Comparison of ENCODE assay signal across 8 cellular contexts in genomic region chr2:33599943-33600192, GRCh38. TPM values are rescaled to one million over a fixed set of nuclear protein-coding genes. Genes with fewer than 3 reads are reported as not detected.
DNase-seq lines count a peak whose midpoint lies in the region; ATAC-seq, FAIRE-seq and TF ChIP-seq lines count a peak whose summit lies in the region.

No MANE protein-coding gene starts in this region.

- no peaks in the 10 kb centered on the region for H3K36me3 ChIP-seq in CD4-positive, alpha-beta memory T cell (ENCODE audit: insufficient read depth, low read length)
- peaks cover 5% of the 10 kb centered on the region for H3K36me3 ChIP-seq in PC-9 (ENCODE audit: low read depth)
- peaks cover 0 to under 1% of the 10 kb centered on the region in 2 experiments for H3K36me3 ChIP-seq in endothelial cell of umbilical vein (ENCODE audit: control insufficient read depth in 2 of 2, extremely low read depth in 1 of 2, insufficient read depth in 2 of 2, low read length in 2 of 2)
- H3K36me3 ChIP-seq in ovary: no peaks in the 10 kb centered on the region

- peaks cover 0 to 2% (median 0%) of the 10 kb centered on the region in 8 donors for H3K9me3 Mint-ChIP-seq in CD4-positive, alpha-beta memory T cell

- POLR2A ChIA-PET in CD4-positive, alpha-beta memory T cell (lab: Charles Lee; ENCODE audit: partially characterized antibody): interaction anchor here (1.1 to 3.3 kb wide), 6 partner anchors 14 to 1434 kb away, joined by 3 to 50 read pairs (median 8); partner anchors contain the start of genes RASGRP3 and SLC30A6
- POLR2A ChIA-PET in PC-9 (lab: Charles Lee; ENCODE audit: unreplicated experiment): interaction anchor here (0.6 kb wide), 1 partner anchor 1205 kb away, joined by 3 read pairs; no protein-coding TSS in a partner anchor
- POLR2A ChIA-PET in endothelial cell of umbilical vein (lab: Charles Lee): no interaction called here

- peaks cover 20 to 41% (median 32%) of the 10 kb centered on the region in 4 donors for H3K4me1 Mint-ChIP-seq in CD4-positive, alpha-beta memory T cell

- WGBS in ovary, 3 donors: 1 to 7% (median 6%) methylated on average over 3 of the region's 3 CpGs

- BruUV-seq in PC-9 (replicated peaks; lab: Mats Ljungman, UMichigan): no TSS peak
- BruUV-seq in endothelial cell of umbilical vein (replicated peaks; lab: Mats Ljungman, UMichigan): no TSS peak

- intact Hi-C loops in CD4-positive, alpha-beta memory T cell (cut with micrococcal nuclease): loop anchor here (1.0 to 5.0 kb wide), 4 partner anchors 17 to 1243 kb away; partner anchors contain the start of genes BIRC6 and TTC27
- intact Hi-C loops in PC-9 (cut with micrococcal nuclease; ENCODE audit: unreplicated experiment) (no loop called here), endothelial cell of umbilical vein (cut with micrococcal nuclease) (no loop called here), ovary (cut with DNase I) (loop anchor here in 1 of 4 donors (10.0 kb wide), 1 partner anchor 565 kb away; no protein-coding TSS in a partner anchor)

- H3K27ac Mint-ChIP-seq in CD4-positive, alpha-beta memory T cell: peak overlapping the region in 6 of 7 donors; percentile 91 to 99 (median 98)

- H3K9me2 ChIP-seq in PC-9 (ENCODE audit: insufficient read depth): no peaks in the 10 kb centered on the region

- H3K4me3 Mint-ChIP-seq in CD4-positive, alpha-beta memory T cell: peak overlapping the region; percentile 94 to 100 (median 98)

- no peaks in the 10 kb centered on the region for H3K27me3 Mint-ChIP-seq in CD4-positive, alpha-beta memory T cell

- H3K4me1 ChIP-seq in CD4-positive, alpha-beta memory T cell (ENCODE audit: insufficient read depth, low read length): peaks cover 32% of the 10 kb centered on the region
- H3K4me1 ChIP-seq in PC-9 (replicated peaks; ENCODE audit: insufficient read depth): peaks cover 16% of the 10 kb centered on the region
- peaks cover 19% of the 10 kb centered on the region for H3K4me1 ChIP-seq in endothelial cell of umbilical vein (ENCODE audit: control insufficient read depth, extremely low read depth, insufficient read depth, low read length)
- H3K4me1 ChIP-seq in ovary (ENCODE audit: insufficient read depth): peaks cover 2% of the 10 kb centered on the region

- no peak for ATAC-seq in HG02642 (IDR thresholded peaks at IDR 0.05; ENCODE audit: poor library complexity, unreplicated experiment)

- TF ChIP-seq POLR2A in endothelial cell of umbilical vein (IDR thresholded peaks at IDR 0.05; ENCODE audit: low read depth, low read length) (no peak), ovary (IDR thresholded peaks at IDR 0.05) (no peak)

- FAIRE-seq in endothelial cell of umbilical vein (lab: Jason Lieb, UNC): no peak

- H3K9me1 ChIP-seq in endothelial cell of umbilical vein (replicated peaks; ENCODE audit: control insufficient read depth, extremely low read depth, insufficient read depth, low read length): no peaks in the 10 kb centered on the region

- dilution Hi-C loops in endothelial cell of umbilical vein (cut with MboI; ENCODE audit: extremely low pct_ligation_motif_present, low sequenced_read_pairs): no loop called here

- H3K27ac ChIP-seq in CD4-positive, alpha-beta memory T cell (ENCODE audit: low read depth, low read length): peak overlapping the region; percentile 80
- no peak overlapping the region for H3K27ac ChIP-seq in PC-9
- no peak overlapping the region for H3K27ac ChIP-seq in endothelial cell of umbilical vein (ENCODE audit: insufficient read depth, low read depth, low read length)
- H3K27ac ChIP-seq in ovary: peak overlapping the region in 1 of 2 donors; percentile 61

- H3K9ac ChIP-seq in endothelial cell of umbilical vein (replicated peaks; ENCODE audit: extremely low read depth, insufficient read depth, low read length): no peak overlapping the region

- DNase-seq in CD4-positive, alpha-beta memory T cell: no peak
- DNase-seq in PC-9 (no peak), endothelial cell of umbilical vein (ENCODE audit: low read depth, low spot score) (no peak), ovary (no peak), HT-29 (ENCODE audit: low spot score) (no peak)
- no peak for DNase-seq in stimulated activated CD4-positive, alpha-beta T cell treated with anti-CD3 and anti-CD28 coated beads, Interleukin-1b, Interleukin-23, amount 100 ng/mL, for 48 hours
- DNase-seq in stimulated activated CD4-positive, alpha-beta T cell treated with anti-CD3 and anti-CD28 coated beads, Interleukin-15, amount 100 ng/mL, for 24 hours: no peak

- H3K9me3 ChIP-seq in CD4-positive, alpha-beta memory T cell (ENCODE audit: control insufficient read depth in 1 of 2, low read length in 2 of 2): no peaks in the 10 kb centered on the region
- H3K9me3 ChIP-seq in PC-9 (ENCODE audit: insufficient read depth, low read depth) (no peaks in the 10 kb centered on the region), endothelial cell of umbilical vein (replicated peaks; ENCODE audit: control insufficient read depth, insufficient read depth, low read length) (no peaks in the 10 kb centered on the region), ovary (no peaks in the 10 kb centered on the region)

- H4K20me1 ChIP-seq in PC-9 (ENCODE audit: insufficient read depth) (peaks cover under 1% of the 10 kb centered on the region; the same call in 1 of the 2 replicates), endothelial cell of umbilical vein (replicated peaks; ENCODE audit: control insufficient read depth, extremely low read depth, insufficient read depth, low read length) (no peaks in the 10 kb centered on the region)

- no peaks in the 10 kb centered on the region for H3K27me3 ChIP-seq in CD4-positive, alpha-beta memory T cell (ENCODE audit: insufficient read depth, low read length)
- H3K27me3 ChIP-seq in PC-9 (ENCODE audit: insufficient read depth, low read depth) (no peaks in the 10 kb centered on the region), endothelial cell of umbilical vein (ENCODE audit: control insufficient read depth in 2 of 2, insufficient read depth in 2 of 2, low read length in 2 of 2) (peaks cover 0 to 4% of the 10 kb centered on the region in 2 experiments), ovary (no peaks in the 10 kb centered on the region)

- H3K4me3 ChIP-seq in CD4-positive, alpha-beta memory T cell (ENCODE audit: low read length in 2 of 2): peak overlapping the region; percentile 63 to 96
- H3K4me3 ChIP-seq in PC-9 (peak overlapping the region; percentile 76), endothelial cell of umbilical vein (replicated peaks in 1 of 3; ENCODE audit: insufficient read depth in 1 of 3, low read depth in 1 of 3, low read length in 3 of 3) (peak overlapping the region; percentile 6 to 53 (median 53)), ovary (peak overlapping the region; percentile 96)

- peaks cover 2 to 16% of the 10 kb centered on the region in 2 donors for H3K36me3 Mint-ChIP-seq in CD4-positive, alpha-beta memory T cell

- no peaks in the 10 kb centered on the region for H3F3A ChIP-seq in PC-9 (ENCODE audit: insufficient read depth, low read depth)

- TF ChIP-seq EP300 in ovary (IDR thresholded peaks at IDR 0.05): no peak

- H3K4me2 ChIP-seq in PC-9 (peak overlapping the region; percentile 96), endothelial cell of umbilical vein (ENCODE audit: insufficient read depth, low read length) (peak overlapping the region; percentile 66)

- TF ChIP-seq CTCF in PC-9 (conservative IDR thresholded peaks at IDR 0.05) (no peak), endothelial cell of umbilical vein (IDR thresholded peaks at IDR 0.05; ENCODE audit: extremely low read depth in 1 of 2, insufficient read depth in 1 of 2, low read depth in 1 of 2, low read length in 2 of 2) (no peak), ovary (IDR thresholded peaks at IDR 0.05) (no peak)

- CTCF ChIA-PET in CD4-positive, alpha-beta memory T cell (lab: Charles Lee; ENCODE audit: partially characterized antibody): interaction anchor here (1.2 to 4.3 kb wide), 4 partner anchors 14 to 227 kb away, joined by 3 to 30 read pairs (median 14); partner anchors contain the start of gene RASGRP3
- CTCF ChIA-PET in PC-9 (lab: Charles Lee) (interaction anchor here (0.6 kb wide), 1 partner anchor 566 kb away, joined by 6 read pairs; no protein-coding TSS in a partner anchor), endothelial cell of umbilical vein (lab: Charles Lee) (interaction anchor here (0.8 to 2.8 kb wide), 11 partner anchors 11 to 1812 kb away, joined by 3 to 12 read pairs (median 4); no protein-coding TSS in a partner anchor)

- H3K79me2 ChIP-seq in PC-9 (ENCODE audit: low read depth) (peaks cover 33% of the 10 kb centered on the region), endothelial cell of umbilical vein (ENCODE audit: control insufficient read depth, insufficient read depth, low read length) (peaks cover 26% of the 10 kb centered on the region)

- H2AFZ ChIP-seq in PC-9: peak overlapping the region; percentile 94
- H2AFZ ChIP-seq in endothelial cell of umbilical vein (ENCODE audit: low read depth, low read length): peak overlapping the region; percentile 83

TF ChIP-seq in endothelial cell of umbilical vein, 7 proteins besides CTCF, POLR2A, EP300 and RAD21 (continues in another document):
- no peak for TF ChIP-seq MAX (IDR thresholded peaks at IDR 0.05; ENCODE audit: insufficient read depth, insufficient read length)
- TF ChIP-seq FOS (IDR thresholded peaks at IDR 0.05; ENCODE audit: borderline replicate concordance, insufficient read depth, low read length): no peak
- TF ChIP-seq POLR2AphosphoS5 (IDR thresholded peaks at IDR 0.05; ENCODE audit: insufficient read depth, low read depth, low read length): no peak
- TF ChIP-seq MYC (IDR thresholded peaks at IDR 0.05; ENCODE audit: low read depth, low read length): no peak
- TF ChIP-seq GATA2 (IDR thresholded peaks at IDR 0.05; ENCODE audit: insufficient read depth, insufficient read length, low read depth, low read length): no peak
- no peak for TF ChIP-seq JUN (IDR thresholded peaks at IDR 0.05; ENCODE audit: borderline replicate concordance, insufficient read depth, insufficient read length, low read depth)

RNA-seq across cellular contexts. Expression of gene FAM98A, which starts 0.8 kb away (rescaled TPM):
- 10 to 100 TPM; 32.7 to 38.2 TPM for total RNA-seq in CD4-positive, alpha-beta memory T cell
- 10 to 100 TPM in 1 of 2 donors, 1 to 10 TPM in 1; 6.6 to 22.9 TPM for polyA plus RNA-seq in CD4-positive, alpha-beta memory T cell
- 24.8 and 33.7 TPM in 2 replicates for total RNA-seq in PC-9 (2021)
- 85.9 and 97.1 TPM in 2 replicates for total RNA-seq in endothelial cell of umbilical vein
- polyA plus RNA-seq in endothelial cell of umbilical vein: 34.6 and 52.8 TPM in 2 replicates
- 93.4 and 171 TPM in 2 replicates for polyA plus RNA-seq in endothelial cell of umbilical vein (2011; cell fraction: cytosol; rRNA removed)
- polyA plus RNA-seq in endothelial cell of umbilical vein (2011; cell fraction: nucleus; rRNA removed): 123 and 193 TPM in 2 replicates
- 169 and 252 TPM in 2 replicates for polyA plus RNA-seq in endothelial cell of umbilical vein (2012)
- 58.5 and 159 TPM in 2 replicates for polyA minus RNA-seq in endothelial cell of umbilical vein
- polyA minus RNA-seq in endothelial cell of umbilical vein (2011; cell fraction: cytosol; rRNA and poly(A)+ RNA removed): 16.3 TPM
- polyA minus RNA-seq in endothelial cell of umbilical vein (2011; cell fraction: nucleus; rRNA and poly(A)+ RNA removed): 46.0 and 52.1 TPM in 2 replicates
- 10 to 100 TPM; 10.1 to 58.8 (median 47.7) TPM for total RNA-seq in ovary
- 100 to 1,000 TPM in 1 of 2 donors, 10 to 100 TPM in 1; 36.8 to 107 TPM for polyA plus RNA-seq in ovary
- total RNA-seq in HT-29 (2014; rRNA removed; shearing (Covaris generic)): 11.3 and 21.2 TPM in 2 replicates
